9 cellular contexts compared by ENCODE assay signal in genomic region chr11:4919250-4919649, GRCh38. TPM values are rescaled to one million over a fixed set of nuclear protein-coding genes. Genes with fewer than 3 reads are reported as not detected.
"Had no signal": no experiment of that assay in that cellular context is flagged by ENCODE, and none has a peak within 500 bp of the region (broad histone marks: within the 10 kb centered on the region; RNA-seq: fewer than 3 reads in every experiment).

Gene OR51G2 (minus strand): TSS chr11:4919350. CDS start chr11:4915663, 3,687 bp downstream.

- H3K36me3 Mint-ChIP-seq: IgD-negative memory B cell had no signal

- H3K4me2 ChIP-seq: KMS-11 had no signal

- H3K9me3 Mint-ChIP-seq: IgD-negative memory B cell had no signal

- H3K27ac ChIP-seq: HL-60, KMS-11 had no signal

- H3K4me3 ChIP-seq: K562 had no signal

- DNase-seq: IMR-90, KBM-7, KG1 had no signal

- H3K4me1 Mint-ChIP-seq: IgD-negative memory B cell had no signal

- ATAC-seq: HepG2, K562 had no signal

- H3K27me3 Mint-ChIP-seq: IgD-negative memory B cell had no signal

- H3K4me3 Mint-ChIP-seq: IgD-negative memory B cell had no signal

RNA-seq across cellular contexts. Expression of gene OR51G2, which starts in this region (rescaled TPM):
- total RNA-seq: HepG2, HT1080, IMR-90, K562 had no signal
- polyA plus RNA-seq: HepG2, IgD-negative memory B cell, IMR-90, K562 had no signal
